ENCODE assay signal across 32 cellular contexts in genomic region chr3:37067577-37067976, GRCh38.
DNase-seq lines count a peak whose midpoint lies in the region; ATAC-seq, FAIRE-seq and TF ChIP-seq lines count a peak whose summit lies in the region.
"Had no signal": no experiment of that assay in that cellular context is flagged by ENCODE, and none has a peak within 500 bp of the region (broad histone marks: within the 10 kb centered on the region; RNA-seq: fewer than 3 reads in every experiment).

No MANE protein-coding gene starts in this region.

- intact Hi-C loops in HepG2 (cut with micrococcal nuclease; ENCODE audit: unreplicated experiment) (no loop called here), right lobe of liver (cut with DNase I) (no loop called here), OCI-LY7 (cut with micrococcal nuclease; ENCODE audit: unreplicated experiment) (no loop called here), K562 (cut with micrococcal nuclease) (no loop called here)

- DNase-seq in HepG2 (ENCODE audit: low spot score), result no peak
- DNase-seq in right lobe of liver, result no peak
- DNase-seq in OCI-LY7 (ENCODE audit: low spot score), result no peak
- no peak for DNase-seq in K562 (ENCODE audit: extremely low read depth in 1 of 4, low spot score in 3 of 4)
- no peak for DNase-seq in anterior cingulate cortex (lab: John Stamatoyannopoulos, UW)
- DNase-seq in SJCRH30, result no peak
- DNase-seq: 8988T; AML-193; BE2C; C1 segment of cervical spinal cord; Caco-2; Calu3; CD4-positive, alpha-beta memory T cell; CD4-positive, alpha-beta T cell; CD4-positive, CD25-positive, alpha-beta regulatory T cell; CD8-positive, alpha-beta memory T cell; CD8-positive, alpha-beta T cell; COR-L47; DMS 273 treated with DMSO at 0.1 percent for 48 hours; DMS153; DMS53; DMS79; DMS79 treated with DMSO at 0.1 percent for 48 hours; DND-41; EL had no signal

- H2AFZ ChIP-seq in HepG2 (ENCODE audit: low read length) (no peak overlapping the region), OCI-LY7 (ENCODE audit: low read length) (no peak overlapping the region), K562 (ENCODE audit: low read depth, low read length) (no peak overlapping the region)

- H3K9me2 ChIP-seq in OCI-LY7 (ENCODE audit: insufficient read depth, low read length), result no peaks in the 10 kb centered on the region

- H3K36me3 ChIP-seq in HepG2 (replicated peaks in 1 of 2; ENCODE audit: control insufficient read depth in 1 of 2, insufficient read depth in 2 of 2, low read length in 2 of 2) (peaks cover 2 to 25% of the 10 kb centered on the region in 2 experiments; a peak in 4 of 5 replicates), right lobe of liver (peaks cover 0 to 25% (median 9%) of the 10 kb centered on the region in 4 donors), OCI-LY7 (ENCODE audit: insufficient read depth, low read length) (peaks cover 23% of the 10 kb centered on the region; the same call in 1 of the 2 replicates), K562 (ENCODE audit: control insufficient read depth, insufficient read depth, low read length) (peaks cover 39% of the 10 kb centered on the region), SJCRH30 (peaks cover 3% of the 10 kb centered on the region; the same call in 1 of the 2 replicates)
- H3K36me3 ChIP-seq: BE2C had no signal

- TF ChIP-seq POLR2A in HepG2 (IDR thresholded peaks at IDR 0.05; ENCODE audit: insufficient read depth in 1 of 2, low read depth in 2 of 2, low read length in 2 of 2) (no peak), right lobe of liver (IDR thresholded peaks at IDR 0.05) (no peak), K562 (conservative IDR thresholded peaks at IDR 0.05) (no peak)

- no peak for FAIRE-seq in HepG2 (lab: Jason Lieb, UNC)
- FAIRE-seq in K562 (lab: Jason Lieb, UNC), result no peak
- FAIRE-seq: A204.1, A549, D721Med had no signal

- H3K9me1 ChIP-seq in K562 (ENCODE audit: control insufficient read depth, insufficient read depth, low read length), result no peaks in the 10 kb centered on the region

- TF ChIP-seq CTCF in HepG2 (CRISPR knock-in tag; IDR thresholded peaks at IDR 0.05), result no peak
- TF ChIP-seq CTCF in right lobe of liver (IDR thresholded peaks at IDR 0.05), result no peak
- no peak for TF ChIP-seq CTCF in OCI-LY7 (conservative IDR thresholded peaks at IDR 0.05; ENCODE audit: low read length)
- TF ChIP-seq CTCF in K562 (IDR thresholded peaks at IDR 0.05 in 2 of 3, conservative IDR thresholded peaks at IDR 0.05 in 1 of 3; ENCODE audit: insufficient read depth in 2 of 3, low read depth in 1 of 3, low read length in 3 of 3), result no peak

- TF ChIP-seq EP300 in HepG2 (IDR thresholded peaks at IDR 0.05; ENCODE audit: low read depth in 2 of 2, low read length in 2 of 2) (no peak), HepG2 (CRISPR knock-in tag; IDR thresholded peaks at IDR 0.05; ENCODE audit: borderline replicate concordance) (no peak), K562 (IDR thresholded peaks at IDR 0.05; ENCODE audit: low read length) (no peak)

- H4K20me1 ChIP-seq in HepG2 (ENCODE audit: insufficient read depth, low read length), result no peaks in the 10 kb centered on the region
- H4K20me1 ChIP-seq in OCI-LY7 (ENCODE audit: insufficient read depth, low read length), result no peaks in the 10 kb centered on the region
- no peaks in the 10 kb centered on the region for H4K20me1 ChIP-seq in K562 (replicated peaks; ENCODE audit: control insufficient read depth, insufficient read depth, low read length)
- H4K20me1 ChIP-seq: BLaER1; BLaER1 treated with 17β-estradiol and CSF1 and Interleukin-3, amounts not matched to agents 10 nM and 100 nM had no signal

- H3K9ac ChIP-seq in HepG2 (ENCODE audit: insufficient read depth, low read depth, low read length) (no peak overlapping the region), K562 (ENCODE audit: insufficient read depth in 1 of 2, low read depth in 2 of 2, low read length in 2 of 2) (no peak overlapping the region)
- H3K9ac ChIP-seq: BLaER1; BLaER1 treated with 17β-estradiol and CSF1 and Interleukin-3, amounts not matched to agents 10 nM and 100 nM had no signal

- H3K79me2 ChIP-seq in HepG2 (ENCODE audit: insufficient read depth, low read length), result no peaks in the 10 kb centered on the region
- no peaks in the 10 kb centered on the region for H3K79me2 ChIP-seq in OCI-LY7 (ENCODE audit: insufficient read depth, low read depth, low read length)
- H3K79me2 ChIP-seq in K562 (ENCODE audit: control insufficient read depth, insufficient read depth, low read length), result no peaks in the 10 kb centered on the region

- WGBS in HepG2 (ENCODE audit: low lambda C conversion rate), result 94% methylated on average over 3 of the region's 3 CpGs
- 81% methylated on average over 3 of the region's 3 CpGs for WGBS in right lobe of liver (ENCODE audit: insufficient coverage, low coverage, low lambda C conversion rate, missing lambda C conversion rate)
- WGBS in K562 (ENCODE audit: insufficient coverage, low coverage, missing lambda C conversion rate), result 61% methylated on average over 3 of the region's 3 CpGs

- POLR2A ChIA-PET in HepG2 (lab: Yijun Ruan, JAX) (no interaction called here), OCI-LY7 (lab: Charles Lee) (interaction anchor here (0.6 kb wide), 2 partner anchors 43 to 122 kb away, joined by 3 to 9 read pairs; no protein-coding TSS in a partner anchor), K562 (lab: Yijun Ruan, JAX) (interaction anchor here (1.4 kb wide), 1 partner anchor 11 kb away, joined by 3 read pairs; no protein-coding TSS in a partner anchor)

- CTCF ChIA-PET in HepG2 (lab: Yijun Ruan, JAX; ENCODE audit: low intra/inter-chr PET ratio, low total read pairs), result no interaction called here
- CTCF ChIA-PET in OCI-LY7 (lab: Charles Lee; ENCODE audit: unreplicated experiment), result no interaction called here
- CTCF ChIA-PET in K562 (lab: Yijun Ruan, JAX; ENCODE audit: low intra/inter-chr PET ratio), result no interaction called here

- H3K4me3 ChIP-seq in HepG2 (replicated peaks in 1 of 3; ENCODE audit: insufficient read depth in 1 of 3, low read depth in 2 of 3, low read length in 3 of 3), result no peak overlapping the region
- H3K4me3 ChIP-seq in right lobe of liver, result no peak overlapping the region
- no peak overlapping the region for H3K4me3 ChIP-seq in OCI-LY7 (ENCODE audit: low read depth, low read length, poor library complexity, severe bottlenecking)
- no peak overlapping the region for H3K4me3 ChIP-seq in K562
- no peak overlapping the region for H3K4me3 ChIP-seq in SJCRH30
- H3K4me3 ChIP-seq: A549; BLaER1; BLaER1 treated with 17β-estradiol and CSF1 and Interleukin-3, amounts not matched to agents 10 nM and 100 nM had no signal

- H3K4me2 ChIP-seq in HepG2 (ENCODE audit: low read depth, low read length) (no peak overlapping the region), OCI-LY7 (ENCODE audit: low read length) (no peak overlapping the region), K562 (ENCODE audit: insufficient read depth, low read length) (no peak overlapping the region)
- H3K4me2 ChIP-seq: A549; BLaER1; BLaER1 treated with 17β-estradiol and CSF1 and Interleukin-3, amounts not matched to agents 10 nM and 100 nM had no signal

- ATAC-seq in HepG2 (no peak), right lobe of liver (no peak), K562 (no peak)
- ATAC-seq: A549; CD8-positive, alpha-beta T cell had no signal

- H3K27ac ChIP-seq in HepG2 (ENCODE audit: extremely low read length, insufficient read depth, low read length), result no peak overlapping the region
- no peak overlapping the region for H3K27ac ChIP-seq in right lobe of liver
- no peak overlapping the region for H3K27ac ChIP-seq in OCI-LY7 (ENCODE audit: low read depth, low read length, poor library complexity, severe bottlenecking)
- H3K27ac ChIP-seq in K562 (ENCODE audit: extremely low read depth, low read depth, low read length), result no peak overlapping the region
- no peak overlapping the region for H3K27ac ChIP-seq in SJCRH30
- H3K27ac ChIP-seq: 22Rv1; A549; BLaER1; BLaER1 treated with 17β-estradiol and CSF1 and Interleukin-3, amounts not matched to agents 10 nM and 100 nM; C4-2B had no signal

- in situ Hi-C loops in HepG2 (cut with HindIII; ENCODE audit: extremely low pct_ligation_motif_present, low pct_unique_long_range_greater_than_20kb), result no loop called here
- in situ Hi-C loops in K562 (cut with MboI), result no loop called here

- H3K4me1 ChIP-seq in HepG2 (ENCODE audit: insufficient read depth, low read length) (no peaks in the 10 kb centered on the region), right lobe of liver (no peaks in the 10 kb centered on the region), OCI-LY7 (ENCODE audit: insufficient read depth, low read length, poor library complexity, severe bottlenecking) (no peaks in the 10 kb centered on the region), K562 (replicated peaks in 1 of 2; ENCODE audit: control insufficient read depth in 2 of 2, insufficient read depth in 2 of 2, low read length in 2 of 2) (no peaks in the 10 kb centered on the region), SJCRH30 (peaks cover 10% of the 10 kb centered on the region)
- H3K4me1 ChIP-seq: BE2C, Caco-2 had no signal

- H3K9me3 ChIP-seq in HepG2 (ENCODE audit: low read length), result no peaks in the 10 kb centered on the region
- no peaks in the 10 kb centered on the region for H3K9me3 ChIP-seq in right lobe of liver
- H3K9me3 ChIP-seq in OCI-LY7 (ENCODE audit: low read length), result no peaks in the 10 kb centered on the region
- no peaks in the 10 kb centered on the region for H3K9me3 ChIP-seq in K562 (replicated peaks; ENCODE audit: control insufficient read depth, insufficient read depth, low read depth, low read length)
- H3K9me3 ChIP-seq in SJCRH30 (replicated peaks), result no peaks in the 10 kb centered on the region
- H3K9me3 ChIP-seq: A549; BE2C; BLaER1; BLaER1 treated with 17β-estradiol and CSF1 and Interleukin-3, amounts not matched to agents 10 nM and 100 nM; Caco-2 had no signal

- BruUV-seq in HepG2 (replicated peaks; lab: Mats Ljungman, UMichigan), result no TSS peak
- BruUV-seq in OCI-LY7 (replicated peaks; lab: Mats Ljungman, UMichigan), result TSS peak; percentile 12
- BruUV-seq in K562 (replicated peaks; lab: Mats Ljungman, UMichigan), result no TSS peak

- H3K27me3 ChIP-seq in HepG2 (ENCODE audit: control insufficient read depth in 1 of 2, insufficient read depth in 2 of 2, low read length in 2 of 2), result no peaks in the 10 kb centered on the region
- no peaks in the 10 kb centered on the region for H3K27me3 ChIP-seq in right lobe of liver
- H3K27me3 ChIP-seq in K562 (ENCODE audit: control insufficient read depth in 2 of 2, insufficient read depth in 2 of 2, low read length in 2 of 2), result no peaks in the 10 kb centered on the region
- no peaks in the 10 kb centered on the region for H3K27me3 ChIP-seq in SJCRH30
- H3K27me3 ChIP-seq: BE2C; BLaER1; BLaER1 treated with 17β-estradiol and CSF1 and Interleukin-3, amounts not matched to agents 10 nM and 100 nM had no signal

- TF ChIP-seq RAD21 in HepG2 (CRISPR knock-in tag; IDR thresholded peaks at IDR 0.05), result no peak
- no peak for TF ChIP-seq RAD21 in K562 (CRISPR knock-in tag; conservative IDR thresholded peaks at IDR 0.05 in 1 of 2, IDR thresholded peaks at IDR 0.05 in 1 of 2)

TF ChIP-seq in K562, 482 proteins besides CTCF, POLR2A, EP300 and RAD21 (continues in another document):
- TF ChIP-seq ZNF444 (CRISPR knock-in tag; IDR thresholded peaks at IDR 0.05), result no peak
- 0 out of 4 replicates have a peak, but pooled peaks of 1 of the 2 experiments have one; percentile 20 for TF ChIP-seq RCOR1 (IDR thresholded peaks at IDR 0.05; ENCODE audit: borderline replicate concordance in 1 of 2, low read depth in 2 of 2, low read length in 2 of 2)
- TF ChIP-seq TRIM24 (IDR thresholded peaks at IDR 0.05), result no peak
- TF ChIP-seq ADNP (tag; IDR thresholded peaks at IDR 0.05), result peak; percentile 76

Comparison
In these comparisons a context has a peak if more than half of its experiments do, and no peak if none do; other contexts are left out.
1. Of the 241 proteins assayed by ChIP-seq in both HepG2 and K562: peak only in HepG2: none; only in K562: ADNP; in both: none; in neither: 240.